Comparison of ENCODE assay signal across 15 cellular contexts in the genomic region with DNA sequence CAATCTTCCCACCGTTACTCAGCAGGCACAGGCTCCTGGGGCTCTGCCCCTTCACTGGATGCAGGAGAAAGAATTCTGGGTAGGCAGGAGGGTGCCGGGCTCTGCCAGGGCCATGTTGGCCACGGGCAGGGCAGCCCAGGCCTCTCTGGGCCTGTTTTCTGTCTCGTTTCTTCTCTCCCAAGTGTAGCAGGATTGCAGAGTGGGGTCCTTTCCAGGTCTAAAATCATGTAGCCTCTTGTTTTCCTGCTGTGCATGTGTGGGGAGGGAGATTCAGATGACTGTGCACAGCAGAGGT.
A peak's percentile ranks its signal among the peaks of the same experiment; 100 is the strongest.
DNase-seq lines count a peak whose midpoint lies in the region; ATAC-seq and TF ChIP-seq lines count a peak whose summit lies in the region.
"Had no signal": no experiment of that assay in that cellular context is flagged by ENCODE, and none has a peak within 500 bp of the region (broad histone marks: within the 10 kb centered on the region; RNA-seq: fewer than 3 reads in every experiment).

No MANE protein-coding gene starts in this region.

- no peaks in the 10 kb centered on the region for H3K4me1 Mint-ChIP-seq in activated CD4-positive, alpha-beta memory T cell treated with anti-CD3 and anti-CD28 coated beads, Interleukin-2, amount 10 ng/mL, durations not matched to agents 7 days and 5 days
- H3K4me1 Mint-ChIP-seq: activated naive CD4-positive, alpha-beta T cell treated with anti-CD3 and anti-CD28 coated beads, Interleukin-2, amount 10 ng/mL, durations not matched to agents 7 days and 5 days had no signal

- intact Hi-C loops in HCT116 (cut with micrococcal nuclease) (no loop called here), colonic mucosa (cut with DNase I) (no loop called here)

- no peaks in the 10 kb centered on the region for H3K36me3 Mint-ChIP-seq in activated CD4-positive, alpha-beta memory T cell treated with anti-CD3 and anti-CD28 coated beads, Interleukin-2, amount 10 ng/mL, durations not matched to agents 7 days and 5 days (ENCODE audit: low read depth)

- H3K4me3 ChIP-seq in HCT116 (replicated peaks in 1 of 2; ENCODE audit: low read depth in 1 of 2, low read length in 2 of 2) (no peak overlapping the region), colonic mucosa (no peak overlapping the region), osteoblast (ENCODE audit: insufficient read depth, low read length) (no peak overlapping the region)

- H3K9me3 ChIP-seq in HCT116 (ENCODE audit: control insufficient read depth in 1 of 2, insufficient read depth in 1 of 2, low read depth in 1 of 2, low read length in 2 of 2) (no peaks in the 10 kb centered on the region), colonic mucosa (no peaks in the 10 kb centered on the region), osteoblast (ENCODE audit: low read depth, low read length) (no peaks in the 10 kb centered on the region)

- no peaks in the 10 kb centered on the region for H3K9me2 ChIP-seq in HCT116 (ENCODE audit: insufficient read depth)

- peak; percentile 52 for DNase-seq in DMS53 (lab: John Stamatoyannopoulos, UW)
- no peak for DNase-seq in DMS53 treated with DMSO at 0.1 percent for 48 hours (lab: John Stamatoyannopoulos, UW; ENCODE audit: unreplicated experiment)
- no peak for DNase-seq in HCT116 (ENCODE audit: low read depth, low spot score)
- no peak for DNase-seq in colonic mucosa
- DNase-seq in osteoblast (ENCODE audit: insufficient read length, low spot score, missing footprints) = peak; percentile 50
- DNase-seq in middle frontal gyrus (ENCODE audit: extremely low spot score, low spot score) = no peak
- no peak for DNase-seq in stimulated activated naive CD4-positive, alpha-beta T cell (lab: John Stamatoyannopoulos, UW)
- DNase-seq in activated CD4-positive, alpha-beta memory T cell treated with anti-CD3 and anti-CD28 coated beads, Interleukin-2, amount 10 ng/mL, durations not matched to agents 7 days and 5 days = no peak
- DNase-seq: activated T-cell treated with anti-CD3 and anti-CD28 coated beads, Interleukin-2, amount 50 U/mL, for 24 hours; Calu3; effector memory CD4-positive, alpha-beta T cell; NCI-H446 treated with DMSO at 0.1 percent for 48 hours; stimulated activated CD4-positive, alpha-beta T cell treated with anti-CD3 and anti-CD28 coated beads, Interleukin-4, amount 100 ng/mL, for 1 hour had no signal

- peaks cover 9% of the 10 kb centered on the region for H3K9me3 Mint-ChIP-seq in activated CD4-positive, alpha-beta memory T cell treated with anti-CD3 and anti-CD28 coated beads, Interleukin-2, amount 10 ng/mL, durations not matched to agents 7 days and 5 days
- H3K9me3 Mint-ChIP-seq: activated T-cell treated with anti-CD3 and anti-CD28 coated beads, Interleukin-2, amount 50 U/mL, for 24 hours had no signal

- no peak overlapping the region; the same call in 1 of the 2 replicates for H3K27ac ChIP-seq in HCT116 (ENCODE audit: low read depth, low read length)
- H3K27ac ChIP-seq in colonic mucosa = peak overlapping the region; percentile 47
- no peak overlapping the region for H3K27ac ChIP-seq in osteoblast (ENCODE audit: low read depth, low read length)
- H3K27ac ChIP-seq: parathyroid adenoma had no signal

- H3K9ac ChIP-seq in HCT116 (ENCODE audit: low read length) (no peak overlapping the region), colonic mucosa (ENCODE audit: low read depth in 2 of 2, low read length in 2 of 2) (no peak overlapping the region)
- H3K9ac ChIP-seq: parathyroid adenoma had no signal

- no peak overlapping the region for H3K27ac Mint-ChIP-seq in activated CD4-positive, alpha-beta memory T cell treated with anti-CD3 and anti-CD28 coated beads, Interleukin-2, amount 10 ng/mL, durations not matched to agents 7 days and 5 days
- H3K27ac Mint-ChIP-seq: activated naive CD4-positive, alpha-beta T cell treated with anti-CD3 and anti-CD28 coated beads, Interleukin-2, amount 10 ng/mL, durations not matched to agents 7 days and 5 days; activated T-cell treated with anti-CD3 and anti-CD28 coated beads, Interleukin-2, amount 50 U/mL, for 24 hours had no signal

- BruUV-seq in HCT116 (replicated peaks; lab: Mats Ljungman, UMichigan) = no TSS peak

- H3K36me3 ChIP-seq in HCT116 (ENCODE audit: control insufficient read depth in 1 of 2, insufficient read depth in 2 of 2, low read length in 2 of 2) (no peaks in the 10 kb centered on the region), colonic mucosa (no peaks in the 10 kb centered on the region), osteoblast (ENCODE audit: insufficient read depth, low read length) (no peaks in the 10 kb centered on the region)

- H2AFZ ChIP-seq in HCT116 (ENCODE audit: low read depth, low read length, poor library complexity, severe bottlenecking) (no peak overlapping the region), osteoblast (ENCODE audit: low read length) (no peak overlapping the region)
- H2AFZ ChIP-seq: parathyroid adenoma had no signal

- POLR2A ChIA-PET in HCT116 (lab: Charles Lee) = no interaction called here
- POLR2A ChIA-PET in activated CD4-positive, alpha-beta memory T cell treated with anti-CD3 and anti-CD28 coated beads, Interleukin-2, amount 10 ng/mL, durations not matched to agents 7 days and 5 days (lab: Charles Lee) = no interaction called here

- H3K4me1 ChIP-seq in HCT116 (ENCODE audit: control insufficient read depth in 1 of 2, insufficient read depth in 2 of 2, low read length in 2 of 2) (peaks cover 11 to 22% of the 10 kb centered on the region in 2 experiments), colonic mucosa (no peaks in the 10 kb centered on the region), osteoblast (ENCODE audit: insufficient read depth, low read length) (no peaks in the 10 kb centered on the region)
- H3K4me1 ChIP-seq: parathyroid adenoma had no signal

- RAD21 ChIA-PET in HCT116 (lab: Charles Lee; ENCODE audit: low non-redundant PET in 1 of 2, low total read pairs in 2 of 2, uncharacterized antibody in 2 of 2, unreplicated experiment in 2 of 2) = no interaction called here

- H3K27me3 ChIP-seq in HCT116 (ENCODE audit: insufficient read depth, low read length) = no peaks in the 10 kb centered on the region
- no peaks in the 10 kb centered on the region for H3K27me3 ChIP-seq in colonic mucosa
- H3K27me3 ChIP-seq in osteoblast (ENCODE audit: insufficient read depth, low read length) = no peaks in the 10 kb centered on the region

- H3K27me3 Mint-ChIP-seq in activated CD4-positive, alpha-beta memory T cell treated with anti-CD3 and anti-CD28 coated beads, Interleukin-2, amount 10 ng/mL, durations not matched to agents 7 days and 5 days = no peaks in the 10 kb centered on the region

- no peak overlapping the region for H3K4me3 Mint-ChIP-seq in activated CD4-positive, alpha-beta memory T cell treated with anti-CD3 and anti-CD28 coated beads, Interleukin-2, amount 10 ng/mL, durations not matched to agents 7 days and 5 days
- H3K4me3 Mint-ChIP-seq: activated naive CD4-positive, alpha-beta T cell treated with anti-CD3 and anti-CD28 coated beads, Interleukin-2, amount 10 ng/mL, durations not matched to agents 7 days and 5 days; activated T-cell treated with anti-CD3 and anti-CD28 coated beads, Interleukin-2, amount 50 U/mL, for 24 hours had no signal

- TF ChIP-seq CTCF in HCT116 (IDR thresholded peaks at IDR 0.05 in 2 of 3, conservative IDR thresholded peaks at IDR 0.05 in 1 of 3; ENCODE audit: borderline replicate concordance in 1 of 3, insufficient read depth in 1 of 3, low read depth in 2 of 3, low read length in 2 of 3) = no peak
- no peak for TF ChIP-seq CTCF in colonic mucosa (IDR thresholded peaks at IDR 0.05)
- TF ChIP-seq CTCF in osteoblast (IDR thresholded peaks at IDR 0.05; ENCODE audit: extremely low read depth, low read depth, low read length) = no peak

- H3K4me2 ChIP-seq in HCT116 (ENCODE audit: low read length) (peak overlapping the region; percentile 37; the same call in 1 of the 2 replicates), osteoblast (ENCODE audit: insufficient read depth, low read length) (no peak overlapping the region)

- H4K20me1 ChIP-seq in HCT116 (ENCODE audit: insufficient read depth) (no peaks in the 10 kb centered on the region), osteoblast (ENCODE audit: insufficient read depth, low read length) (no peaks in the 10 kb centered on the region)

- no peak for TF ChIP-seq RAD21 in HCT116 (IDR thresholded peaks at IDR 0.05; ENCODE audit: low read depth)

- peak; percentile 24; the same call in 1 of the 2 replicates for ATAC-seq in HCT116

- no peak for TF ChIP-seq POLR2A in HCT116 (IDR thresholded peaks at IDR 0.05; ENCODE audit: borderline replicate concordance, extremely low read depth, insufficient read depth, insufficient read length)

- CTCF ChIA-PET in HCT116 (lab: Charles Lee) = no interaction called here
- CTCF ChIA-PET in activated CD4-positive, alpha-beta memory T cell treated with anti-CD3 and anti-CD28 coated beads, Interleukin-2, amount 10 ng/mL, durations not matched to agents 7 days and 5 days (lab: Charles Lee) = no interaction called here

- no peaks in the 10 kb centered on the region for H3K79me2 ChIP-seq in HCT116 (ENCODE audit: insufficient read depth, low read length)
- no peaks in the 10 kb centered on the region for H3K79me2 ChIP-seq in osteoblast (ENCODE audit: insufficient read depth, low read length)
- H3K79me2 ChIP-seq: parathyroid adenoma had no signal

TF ChIP-seq in HCT116, 20 proteins besides CTCF, POLR2A, EP300 and RAD21:
- TF ChIP-seq EZH2phosphoT487 (IDR thresholded peaks at IDR 0.05; ENCODE audit: borderline replicate concordance) (no peak), SP1 (IDR thresholded peaks at IDR 0.05; ENCODE audit: low read depth) (no peak), ELF1 (IDR thresholded peaks at IDR 0.05; ENCODE audit: borderline replicate concordance, low read depth) (no peak), EGR1 (IDR thresholded peaks at IDR 0.05; ENCODE audit: low read depth) (no peak), ZNF274 (IDR thresholded peaks at IDR 0.05; ENCODE audit: low read depth, low read length) (no peak)
- TF ChIP-seq, protein P1, sequence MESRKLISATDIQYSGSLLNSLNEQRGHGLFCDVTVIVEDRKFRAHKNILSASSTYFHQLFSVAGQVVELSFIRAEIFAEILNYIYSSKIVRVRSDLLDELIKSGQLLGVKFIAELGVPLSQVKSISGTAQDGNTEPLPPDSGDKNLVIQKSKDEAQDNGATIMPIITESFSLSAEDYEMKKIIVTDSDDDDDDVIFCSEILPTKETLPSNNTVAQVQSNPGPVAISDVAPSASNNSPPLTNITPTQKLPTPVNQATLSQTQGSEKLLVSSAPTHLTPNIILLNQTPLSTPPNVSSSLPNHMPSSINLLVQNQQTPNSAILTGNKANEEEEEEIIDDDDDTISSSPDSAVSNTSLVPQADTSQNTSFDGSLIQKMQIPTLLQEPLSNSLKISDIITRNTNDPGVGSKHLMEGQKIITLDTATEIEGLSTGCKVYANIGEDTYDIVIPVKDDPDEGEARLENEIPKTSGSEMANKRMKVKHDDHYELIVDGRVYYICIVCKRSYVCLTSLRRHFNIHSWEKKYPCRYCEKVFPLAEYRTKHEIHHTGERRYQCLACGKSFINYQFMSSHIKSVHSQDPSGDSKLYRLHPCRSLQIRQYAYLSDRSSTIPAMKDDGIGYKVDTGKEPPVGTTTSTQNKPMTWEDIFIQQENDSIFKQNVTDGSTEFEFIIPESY (IDR thresholded peaks at IDR 0.05; ENCODE audit: extremely low read depth, insufficient replicate concordance, low read length) = no peak
TF ChIP-seq in HCT116: peak in this region for 0.

Comparison
In these comparisons a context has a peak if more than half of its experiments do, and no peak if none do; other contexts are left out.
1. DNase-seq: peak in DMS53 (single experiment) and osteoblast (single experiment); none in DMS53 treated with DMSO at 0.1 percent for 48 hours (single experiment), HCT116 (single experiment), colonic mucosa (single experiment), middle frontal gyrus (single experiment), stimulated activated naive CD4-positive, alpha-beta T cell (0 of 6) and activated CD4-positive, alpha-beta memory T cell treated with anti-CD3 and anti-CD28 coated beads, Interleukin-2, amount 10 ng/mL, durations not matched to agents 7 days and 5 days (single experiment).